In the genomic region with DNA sequence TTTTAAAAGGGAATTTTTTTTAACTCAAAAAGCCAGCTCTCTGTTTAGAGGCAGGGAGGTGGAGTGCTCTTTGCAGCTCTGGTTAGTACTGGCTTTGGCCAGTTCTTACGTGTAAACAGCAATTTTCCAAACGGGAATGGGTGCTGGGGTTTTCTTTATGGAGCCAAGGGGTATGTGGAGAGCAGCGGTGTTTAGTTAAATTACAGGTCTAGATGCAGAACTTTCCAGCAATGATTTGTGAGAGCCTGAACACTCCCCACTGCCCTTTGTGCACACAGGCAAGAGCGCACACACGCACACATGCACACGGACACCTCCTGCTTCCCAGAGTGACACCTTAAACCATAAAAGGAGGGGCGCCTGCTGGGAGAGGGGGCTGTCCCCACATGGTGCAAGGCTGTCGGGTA, we compare ENCODE assay signal across 16 cellular contexts.
DNase-seq lines count a peak whose midpoint lies in the region.
"Had no signal": no experiment of that assay in that cellular context is flagged by ENCODE, and none has a peak within 500 bp of the region (broad histone marks: within the 10 kb centered on the region; RNA-seq: fewer than 3 reads in every experiment).

No MANE protein-coding gene starts in this region.

- no peak overlapping the region for H3K4me3 ChIP-seq in urinary bladder (ENCODE audit: low read depth, low read length)
- H3K4me3 ChIP-seq: lower lobe of right lung, right lobe of liver had no signal

- no peaks in the 10 kb centered on the region for H3K4me1 ChIP-seq in urinary bladder (ENCODE audit: insufficient read depth)
- H3K4me1 ChIP-seq: lower lobe of right lung, right lobe of liver had no signal

- no peaks in the 10 kb centered on the region for H3K36me3 ChIP-seq in urinary bladder (ENCODE audit: insufficient read depth)
- H3K36me3 ChIP-seq: lower lobe of right lung, right lobe of liver had no signal

- peak overlapping the region; percentile 7 for H3K27ac ChIP-seq in urinary bladder (ENCODE audit: low read depth)
- H3K27ac ChIP-seq: lower lobe of right lung, right lobe of liver had no signal

- 68% methylated on average over 8 of the region's 8 CpGs for WGBS in urinary bladder

- DNase-seq in NCI-H1105 (lab: John Stamatoyannopoulos, UW) (peak; percentile 12), NCI-H1105 treated with DMSO at 0.1 percent for 48 hours (lab: John Stamatoyannopoulos, UW) (no peak), NCI-H748 treated with DMSO at 0.1 percent for 48 hours (lab: John Stamatoyannopoulos, UW) (peak; percentile 90), left kidney (ENCODE audit: low read depth, low spot score) (peak; percentile 93), DMS153 treated with DMSO at 0.1 percent for 48 hours (lab: John Stamatoyannopoulos, UW; ENCODE audit: unreplicated experiment) (no peak), NCI-H345 treated with DMSO at 0.1 percent for 48 hours (lab: John Stamatoyannopoulos, UW; ENCODE audit: unreplicated experiment) (no peak), Kasumi-1 (lab: John Stamatoyannopoulos, UW) (no peak)
- DNase-seq: activated CD4-positive, alpha-beta memory T cell treated with anti-CD3 and anti-CD28 coated beads, Interleukin-2, amount 10 ng/mL, durations not matched to agents 7 days and 5 days; cerebellar nuclear complex; foreskin melanocyte; GOT3; lower lobe of right lung; NCI-H526; right lobe of liver; stimulated activated CD4-positive, alpha-beta T cell treated with anti-CD3 and anti-CD28 coated beads, Interleukin-2, amount 100 ng/mL, for 48 hours had no signal

Comparison
In these comparisons a context has a peak if more than half of its experiments do, and no peak if none do; other contexts are left out.
1. DNase-seq: peak in NCI-H1105 (single experiment), NCI-H748 treated with DMSO at 0.1 percent for 48 hours (single experiment) and left kidney (single experiment); none in NCI-H1105 treated with DMSO at 0.1 percent for 48 hours (single experiment), DMS153 treated with DMSO at 0.1 percent for 48 hours (single experiment), NCI-H345 treated with DMSO at 0.1 percent for 48 hours (single experiment) and Kasumi-1 (0 of 2).